Comparison of ENCODE assay signal across 8 cellular contexts in the genomic region with DNA sequence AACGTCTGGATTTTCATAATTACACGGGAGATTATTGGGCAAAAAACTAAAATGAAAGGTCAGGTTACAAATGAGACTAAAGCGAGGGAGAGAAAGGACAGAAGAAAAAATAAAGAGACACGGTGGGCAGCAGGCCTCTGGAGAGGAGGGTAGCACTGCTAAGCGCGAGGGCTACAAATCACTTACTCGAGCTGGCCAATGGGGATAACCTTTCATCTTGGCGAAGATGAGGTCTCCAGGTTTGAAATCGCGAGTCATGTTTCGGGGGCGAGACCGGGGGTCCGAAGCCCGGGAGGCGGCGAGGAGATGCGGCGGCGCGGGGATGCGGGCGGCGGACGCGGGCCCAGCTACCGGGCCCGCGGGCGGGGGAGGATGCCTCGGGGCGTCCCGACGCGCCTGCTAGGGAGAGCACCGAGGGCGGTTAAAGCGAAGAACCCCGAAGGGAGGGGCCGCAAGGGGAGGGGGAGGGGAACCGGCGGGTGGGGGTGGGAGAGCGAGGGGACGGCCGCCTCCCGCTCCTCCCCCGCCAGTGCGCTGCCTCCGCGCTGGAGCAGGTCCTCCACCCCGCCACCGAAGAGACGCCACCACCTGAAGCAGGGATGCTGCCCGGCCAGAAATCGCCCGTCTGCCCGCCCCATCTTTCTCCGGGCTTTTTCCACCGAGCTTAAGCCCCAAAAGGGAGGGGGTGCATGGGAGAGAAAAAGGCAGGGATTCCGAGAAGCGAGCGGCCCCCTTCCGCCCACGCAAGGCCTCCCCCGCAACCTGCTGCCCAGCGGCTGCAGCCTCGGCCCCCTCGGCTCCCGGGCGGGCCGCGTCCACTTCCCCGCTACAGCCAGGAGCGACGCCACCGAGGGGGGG. TPM values are rescaled to one million over a fixed set of nuclear protein-coding genes. Genes with fewer than 3 reads are reported as not detected.
A peak's percentile ranks its signal among the peaks of the same experiment; 100 is the strongest.
DNase-seq lines count a peak whose midpoint lies in the region; ATAC-seq and TF ChIP-seq lines count a peak whose summit lies in the region.

No MANE protein-coding gene starts in this region.

- H3F3A ChIP-seq in GM23338 (replicated peaks; ENCODE audit: low read depth): peaks cover 6% of the 10 kb centered on the region; the same call in 1 of the 2 replicates

- TF ChIP-seq CTCF in GM23338 (conservative IDR thresholded peaks at IDR 0.05; ENCODE audit: low read depth in 2 of 2): no peak
- no peak for TF ChIP-seq CTCF in coronary artery (IDR thresholded peaks at IDR 0.05)
- no peak for TF ChIP-seq CTCF in lung (IDR thresholded peaks at IDR 0.05; ENCODE audit: control extremely low read depth, extremely low read depth)

- no peaks in the 10 kb centered on the region for H3K27me3 ChIP-seq in GM23338 (ENCODE audit: insufficient read depth)
- H3K27me3 ChIP-seq in MG63: no peaks in the 10 kb centered on the region
- H3K27me3 ChIP-seq in lung (ENCODE audit: control insufficient read depth, insufficient read depth): no peaks in the 10 kb centered on the region

- 1 to 2% methylated on average over 52 to 76 of the region's 76 CpGs for WGBS in lung, 2 donors

- peak overlapping the region; percentile 91 for H3K4me3 ChIP-seq in GM23338
- peak overlapping the region; percentile 92 for H3K4me3 ChIP-seq in MG63
- peak overlapping the region; percentile 93 for H3K4me3 ChIP-seq in coronary artery
- peak overlapping the region; percentile 88 for H3K4me3 ChIP-seq in lung

- peak overlapping the region; percentile 96 for H3K27ac Mint-ChIP-seq in GM23338
- peak overlapping the region; percentile 93 for H3K27ac Mint-ChIP-seq in activated CD4-positive, alpha-beta T cell treated with anti-CD3 and anti-CD28 coated beads, Interleukin-2, amount 10 ng/mL, durations not matched to agents 24 days and 14 days

- H3K9me2 ChIP-seq in GM23338 (ENCODE audit: insufficient read depth): no peaks in the 10 kb centered on the region

- ATAC-seq in GM23338: peak; percentile 31
- ATAC-seq in lung (ENCODE audit: insufficient read depth, low FRiP score): peak; percentile 87

- H3K9me3 ChIP-seq in MG63: no peaks in the 10 kb centered on the region
- H3K9me3 ChIP-seq in lung (ENCODE audit: control insufficient read depth in 2 of 2, insufficient read depth in 1 of 2, low read length in 1 of 2): no peaks in the 10 kb centered on the region

- H3K4me1 Mint-ChIP-seq in GM23338: peaks cover 41% of the 10 kb centered on the region
- H3K4me1 Mint-ChIP-seq in activated CD4-positive, alpha-beta T cell treated with anti-CD3 and anti-CD28 coated beads, Interleukin-2, amount 10 ng/mL, durations not matched to agents 24 days and 14 days: peaks cover 41% of the 10 kb centered on the region

- H3K79me2 ChIP-seq in GM23338 (replicated peaks; ENCODE audit: insufficient read depth): peaks cover 68% of the 10 kb centered on the region

- peak overlapping the region; percentile 96 for H3K4me3 Mint-ChIP-seq in GM23338
- H3K4me3 Mint-ChIP-seq in activated CD4-positive, alpha-beta T cell treated with anti-CD3 and anti-CD28 coated beads, Interleukin-2, amount 10 ng/mL, durations not matched to agents 24 days and 14 days: peak overlapping the region; percentile 87

- intact Hi-C loops in activated CD4-positive, alpha-beta T cell treated with anti-CD3 and anti-CD28 coated beads, Interleukin-2, amount 10 ng/mL, durations not matched to agents 24 days and 14 days (cut with micrococcal nuclease): loop anchor here (10.0 kb wide), 1 partner anchor 95 kb away; no protein-coding TSS in a partner anchor

- peaks cover 30% of the 10 kb centered on the region for H3K4me1 ChIP-seq in GM23338 (ENCODE audit: insufficient read depth)
- peaks cover 0 to 2% of the 10 kb centered on the region in 2 donors for H3K4me1 ChIP-seq in lung (ENCODE audit: control insufficient read depth in 2 of 2, insufficient read depth in 2 of 2, low read length in 2 of 2)

- peaks cover 4% of the 10 kb centered on the region for H3K27me3 Mint-ChIP-seq in GM23338 (ENCODE audit: insufficient read depth, low read depth, poor library complexity)
- H3K27me3 Mint-ChIP-seq in activated CD4-positive, alpha-beta T cell treated with anti-CD3 and anti-CD28 coated beads, Interleukin-2, amount 10 ng/mL, durations not matched to agents 24 days and 14 days: peaks cover 3% of the 10 kb centered on the region

- H3K36me3 ChIP-seq in GM23338 (ENCODE audit: insufficient read depth) (peaks cover 46% of the 10 kb centered on the region), MG63 (peaks cover 48% of the 10 kb centered on the region), lung (ENCODE audit: control insufficient read depth in 2 of 2, insufficient read depth in 2 of 2, low read length in 2 of 2) (peaks cover 3 to 5% of the 10 kb centered on the region in 2 donors)

- peaks cover 44% of the 10 kb centered on the region for H4K20me1 ChIP-seq in GM23338 (replicated peaks; ENCODE audit: insufficient read depth)

- H3K4me2 ChIP-seq in GM23338: peak overlapping the region; percentile 92

- DNase-seq in GM03348 (ENCODE audit: low spot score) (peak; percentile 81), GM23338 (ENCODE audit: low spot score) (peak; percentile 76), MG63 (peak; percentile 87), coronary artery (ENCODE audit: low spot score) (no peak), lung (ENCODE audit: low spot score) (peak; percentile 34), NCI-H2029 (lab: John Stamatoyannopoulos, UW) (no peak)
- peak; percentile 88 for DNase-seq in activated CD4-positive, alpha-beta T cell treated with anti-CD3 and anti-CD28 coated beads, Interleukin-2, amount 10 ng/mL, durations not matched to agents 24 days and 14 days
- peak; percentile 30 to 63 (median 35) for DNase-seq in stimulated activated CD4-positive, alpha-beta T cell treated with anti-CD3 and anti-CD28 coated beads, TNF-alpha, amount 100 ng/mL, for 48 hours (ENCODE audit: low read depth in 3 of 3)

- peak overlapping the region; percentile 99 for H3K27ac ChIP-seq in GM23338 (ENCODE audit: low read depth)
- H3K27ac ChIP-seq in coronary artery: peak overlapping the region; percentile 81 to 94
- peak overlapping the region; percentile 87 to 97 for H3K27ac ChIP-seq in lung (ENCODE audit: low read depth in 1 of 2, low read length in 1 of 2)

- H2AFZ ChIP-seq in GM23338: no peak overlapping the region

- H3K36me3 Mint-ChIP-seq in GM23338 (ENCODE audit: low read depth): peaks cover 49% of the 10 kb centered on the region
- H3K36me3 Mint-ChIP-seq in activated CD4-positive, alpha-beta T cell treated with anti-CD3 and anti-CD28 coated beads, Interleukin-2, amount 10 ng/mL, durations not matched to agents 24 days and 14 days (ENCODE audit: low read depth): peaks cover 35% of the 10 kb centered on the region

- H3K9me3 Mint-ChIP-seq in GM23338: peaks cover 3% of the 10 kb centered on the region; the same call in 1 of the 3 replicates
- H3K9me3 Mint-ChIP-seq in activated CD4-positive, alpha-beta T cell treated with anti-CD3 and anti-CD28 coated beads, Interleukin-2, amount 10 ng/mL, durations not matched to agents 24 days and 14 days: no peaks in the 10 kb centered on the region

TF ChIP-seq in GM23338, 12 proteins besides CTCF, POLR2A, EP300 and RAD21:
- peak; percentile 64 for TF ChIP-seq POLR2AphosphoS5 (IDR thresholded peaks at IDR 0.05; ENCODE audit: low read depth)
- TF ChIP-seq EZH2phosphoT487 (IDR thresholded peaks at IDR 0.05; ENCODE audit: unreplicated experiment): no peak
- TF ChIP-seq NANOG (IDR thresholded peaks at IDR 0.05; ENCODE audit: borderline replicate concordance): no peak
- TF ChIP-seq CREB1 (CRISPR knock-in tag; IDR thresholded peaks at IDR 0.05; ENCODE audit: low read depth): no peak
- TF ChIP-seq, protein P1, sequence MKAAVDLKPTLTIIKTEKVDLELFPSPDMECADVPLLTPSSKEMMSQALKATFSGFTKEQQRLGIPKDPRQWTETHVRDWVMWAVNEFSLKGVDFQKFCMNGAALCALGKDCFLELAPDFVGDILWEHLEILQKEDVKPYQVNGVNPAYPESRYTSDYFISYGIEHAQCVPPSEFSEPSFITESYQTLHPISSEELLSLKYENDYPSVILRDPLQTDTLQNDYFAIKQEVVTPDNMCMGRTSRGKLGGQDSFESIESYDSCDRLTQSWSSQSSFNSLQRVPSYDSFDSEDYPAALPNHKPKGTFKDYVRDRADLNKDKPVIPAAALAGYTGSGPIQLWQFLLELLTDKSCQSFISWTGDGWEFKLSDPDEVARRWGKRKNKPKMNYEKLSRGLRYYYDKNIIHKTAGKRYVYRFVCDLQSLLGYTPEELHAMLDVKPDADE (IDR thresholded peaks at IDR 0.05): 0 out of 2 replicates have a peak, but pooled peaks have one; percentile 12

RNA-seq across cellular contexts. Expression of a gene that starts 0.6 kb away (rescaled TPM):
- total RNA-seq in GM23338 (2014; rRNA removed; shearing (Covaris generic)): 332 and 351 TPM in 2 replicates
- 839 and 989 TPM in 2 replicates for polyA plus RNA-seq in GM23338 (2016; fragmentation: Nextera tagmentation; extraction: Ambion mirVana)
- total RNA-seq in MG63 (2014; rRNA removed; shearing (Covaris generic); ENCODE audit: low replicate concordance): 347 and 505 TPM in 2 replicates
- total RNA-seq in activated CD4-positive, alpha-beta T cell treated with anti-CD3 and anti-CD28 coated beads, Interleukin-2, amount 10 ng/mL, durations not matched to agents 24 days and 14 days: 106 TPM in 2 replicates
- 10 to 100 TPM; 29.5 to 75.1 TPM for total RNA-seq in lung
- polyA plus RNA-seq in lung: 10 to 100 TPM; 14.8 to 30.0 TPM

RNA-seq across cellular contexts. Expression of a gene that starts 42.7 kb away (rescaled TPM):
- total RNA-seq in GM23338 (2014; rRNA removed; shearing (Covaris generic)): 3.5 and 4.4 TPM in 2 replicates
- polyA plus RNA-seq in GM23338 (2016; fragmentation: Nextera tagmentation; extraction: Ambion mirVana) (3.5 and 5.1 TPM in 2 replicates), lung (1 to 10 TPM in 1 of 2 donors, under 1 TPM in 1; 0.40 to 1.2 TPM)
- 6.6 and 9.1 TPM in 2 replicates for total RNA-seq in MG63 (2014; rRNA removed; shearing (Covaris generic); ENCODE audit: low replicate concordance)
- 1.5 and 1.6 TPM in 2 replicates for total RNA-seq in activated CD4-positive, alpha-beta T cell treated with anti-CD3 and anti-CD28 coated beads, Interleukin-2, amount 10 ng/mL, durations not matched to agents 24 days and 14 days
- total RNA-seq in lung: 10 to 100 TPM in 1 of 2 donors, 1 to 10 TPM in 1; 3.8 to 17.0 TPM

Comparison
In these comparisons a context has a peak if more than half of its experiments do, and no peak if none do; other contexts are left out.
1. DNase-seq: peak in GM03348 (single experiment), GM23338 (single experiment), MG63 (single experiment), activated CD4-positive, alpha-beta T cell treated with anti-CD3 and anti-CD28 coated beads, Interleukin-2, amount 10 ng/mL, durations not matched to agents 24 days and 14 days (single experiment), lung (single experiment) and stimulated activated CD4-positive, alpha-beta T cell treated with anti-CD3 and anti-CD28 coated beads, TNF-alpha, amount 100 ng/mL, for 48 hours (3 of 3); none in coronary artery (single experiment) and NCI-H2029 (single experiment).
2. Peak in every context shown above with its lines, with median percentiles within 50 percentile points of each other: H3K27ac ChIP-seq and H3K4me3 ChIP-seq.